In genomic region chr4:95183656-95184408, GRCh38 we compare ENCODE assay signal across 26 cellular contexts.
"Had no signal": no experiment of that assay in that cellular context is flagged by ENCODE, and none has a peak within 500 bp of the region (broad histone marks: within the 10 kb centered on the region; RNA-seq: fewer than 3 reads in every experiment).

No MANE protein-coding gene starts in this region.

- H3K4me3 Mint-ChIP-seq: activated CD4-positive, alpha-beta T cell treated with anti-CD3 and anti-CD28 coated beads, Interleukin-2, amount 10 ng/mL, durations not matched to agents 24 days and 14 days; activated naive CD4-positive, alpha-beta T cell treated with anti-CD3 and anti-CD28 coated beads for 36 hours; activated naive CD8-positive, alpha-beta T cell; activated T-helper 17 cell treated with anti-CD3 and anti-CD28 coated beads, Interleukin-2, amount 50 U/mL, for 72 hours; T-helper 1 cell treated with Interleukin-12 subunit alpha and Interleukin-12 subunit beta and Interleukin-4 antibody, amounts not matched to agents 30 μg/mL and 1 μg/mL, for 36 hours; WTC11 had no signal

- H3K9me3 ChIP-seq: Peyer's patch, SJSA1 had no signal

- H3K4me3 ChIP-seq: cardiac muscle cell, Peyer's patch, SJSA1 had no signal

- H3K9me3 Mint-ChIP-seq: activated CD4-positive, alpha-beta T cell treated with anti-CD3 and anti-CD28 coated beads, Interleukin-2, amount 10 ng/mL, durations not matched to agents 24 days and 14 days; activated naive CD4-positive, alpha-beta T cell treated with anti-CD3 and anti-CD28 coated beads for 36 hours; activated T-helper 17 cell treated with anti-CD3 and anti-CD28 coated beads, Interleukin-2, amount 50 U/mL, for 72 hours; T-helper 1 cell treated with Interleukin-12 subunit alpha and Interleukin-12 subunit beta and Interleukin-4 antibody, amounts not matched to agents 30 μg/mL and 1 μg/mL, for 36 hours; WTC11 had no signal

- DNase-seq: activated CD4-positive, alpha-beta T cell treated with anti-CD3 and anti-CD28 coated beads, Interleukin-2, amount 10 ng/mL, durations not matched to agents 24 days and 14 days; activated CD4-positive, alpha-beta T cell treated with anti-CD3 and anti-CD28 coated beads, Interleukin-2, amount 50 U/mL, for 48 hours; activated CD4-positive, CD25-positive, alpha-beta regulatory T cell treated with anti-CD3 and anti-CD28 coated beads, Interleukin-2, amount 50 U/mL, for 72 hours; activated gamma-delta T cell; activated naive CD4-positive, alpha-beta T cell treated with anti-CD3 and anti-CD28 coated beads for 36 hours; activated T-cell treated with anti-CD3 and anti-CD28 coated beads for 4 hours; activated T-cell treated with anti-CD3 and anti-CD28 coated beads, Interleukin-2, amount 50 U/mL, for 48 hours; amygdala; brain microvascular endothelial cell; NCI-H1092; NCI-H1417 treated with DMSO at 0.1 percent for 48 hours; NCI-H1694; NCI-H2029; NCI-H510A treated with DMSO at 0.1 percent for 48 hours; NCI-H69; NK-92 treated with Interleukin-12 subunit alpha and Interleukin-12 subunit beta, amount 100 ng/mL, for 24 hours; Peyer's patch; SHP77; T-helper 9 cell had no signal

- ATAC-seq: activated T-helper 17 cell treated with anti-CD3 and anti-CD28 coated beads, Interleukin-2, amount 50 U/mL, for 72 hours; WTC11 had no signal

- H3K27me3 Mint-ChIP-seq: activated CD4-positive, alpha-beta T cell treated with anti-CD3 and anti-CD28 coated beads, Interleukin-2, amount 10 ng/mL, durations not matched to agents 24 days and 14 days; activated naive CD8-positive, alpha-beta T cell; activated T-helper 17 cell treated with anti-CD3 and anti-CD28 coated beads, Interleukin-2, amount 50 U/mL, for 72 hours had no signal

- H3K27me3 ChIP-seq: brain microvascular endothelial cell, cardiac muscle cell, Peyer's patch, SJSA1 had no signal

- H3K4me2 ChIP-seq: KMS-11 had no signal

- H3K27ac ChIP-seq: brain microvascular endothelial cell, cardiac muscle cell, KMS-11, Peyer's patch, SJSA1 had no signal

- H3K36me3 Mint-ChIP-seq: activated naive CD8-positive, alpha-beta T cell; WTC11 had no signal

- H3K27ac Mint-ChIP-seq: activated CD4-positive, alpha-beta T cell treated with anti-CD3 and anti-CD28 coated beads, Interleukin-2, amount 10 ng/mL, durations not matched to agents 24 days and 14 days; activated naive CD4-positive, alpha-beta T cell treated with anti-CD3 and anti-CD28 coated beads for 36 hours; activated naive CD8-positive, alpha-beta T cell; activated T-helper 17 cell treated with anti-CD3 and anti-CD28 coated beads, Interleukin-2, amount 50 U/mL, for 72 hours; T-helper 1 cell treated with Interleukin-12 subunit alpha and Interleukin-12 subunit beta and Interleukin-4 antibody, amounts not matched to agents 30 μg/mL and 1 μg/mL, for 36 hours; WTC11 had no signal

- H3K36me3 ChIP-seq: brain microvascular endothelial cell, Peyer's patch, SJSA1 had no signal

- H3K4me1 ChIP-seq: Peyer's patch, SJSA1 had no signal

- H3K9ac ChIP-seq: KMS-11 had no signal
